ENCODE assay signal across 24 cellular contexts in the genomic region with DNA sequence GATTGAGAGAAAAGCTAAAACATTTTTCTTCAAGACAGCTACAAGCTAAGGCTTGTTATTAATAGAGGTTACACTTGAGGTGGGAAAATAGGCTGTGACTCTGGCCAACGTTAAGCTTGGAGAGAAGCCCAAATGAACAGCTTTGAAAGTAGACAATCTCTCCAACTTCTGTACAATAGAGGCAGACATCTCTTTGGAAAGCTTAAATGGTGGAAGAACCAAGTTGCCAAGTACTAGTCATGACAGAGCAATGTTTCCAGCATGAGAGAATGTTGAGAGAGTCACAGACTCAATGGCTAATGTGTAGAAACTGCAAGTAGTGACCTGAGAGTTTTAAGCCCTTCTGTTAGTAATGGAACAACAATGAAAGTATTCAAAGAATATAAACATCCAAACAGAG.
DNase-seq lines count a peak whose midpoint lies in the region; ATAC-seq and TF ChIP-seq lines count a peak whose summit lies in the region.
"Had no signal": no experiment of that assay in that cellular context is flagged by ENCODE, and none has a peak within 500 bp of the region (broad histone marks: within the 10 kb centered on the region; RNA-seq: fewer than 3 reads in every experiment).

No MANE protein-coding gene starts in this region.

- no peaks in the 10 kb centered on the region for H3K36me3 ChIP-seq in breast epithelium
- H3K36me3 ChIP-seq in Karpas-422 (ENCODE audit: insufficient read depth, low read length) = no peaks in the 10 kb centered on the region
- H3K36me3 ChIP-seq: lower lobe of right lung, pancreas had no signal

- H3K4me3 Mint-ChIP-seq in MCF 10A (ENCODE audit: unreplicated experiment) = no peak overlapping the region
- H3K4me3 Mint-ChIP-seq: CD4-positive, alpha-beta T cell; naive B cell had no signal

- no peak for TF ChIP-seq CTCF in MCF 10A (IDR thresholded peaks at IDR 0.05; ENCODE audit: unreplicated experiment)
- TF ChIP-seq CTCF in breast epithelium (IDR thresholded peaks at IDR 0.05) = no peak
- no peak for TF ChIP-seq CTCF in RWPE1 (conservative IDR thresholded peaks at IDR 0.05; ENCODE audit: low read depth)

- H3K4me1 ChIP-seq in breast epithelium (no peaks in the 10 kb centered on the region), Karpas-422 (ENCODE audit: low read length) (no peaks in the 10 kb centered on the region)
- H3K4me1 ChIP-seq: lower lobe of right lung, pancreas had no signal

- H3K9me3 ChIP-seq in breast epithelium = no peaks in the 10 kb centered on the region
- H3K9me3 ChIP-seq in Karpas-422 (ENCODE audit: low read length) = peaks cover 2% of the 10 kb centered on the region; the same call in 1 of the 2 replicates
- H3K9me3 ChIP-seq: lower lobe of right lung, pancreas had no signal

- no peaks in the 10 kb centered on the region for H3K9me2 ChIP-seq in Karpas-422 (replicated peaks; ENCODE audit: insufficient read depth, low read length)

- intact Hi-C loops in MCF 10A (cut with micrococcal nuclease) (no loop called here), breast epithelium (cut with DNase I; ENCODE audit: low total_unique reads) (no loop called here)

- BruUV-seq in MCF 10A (replicated peaks; lab: Mats Ljungman, UMichigan) = no TSS peak

- no peaks in the 10 kb centered on the region for H3K27me3 Mint-ChIP-seq in MCF 10A (ENCODE audit: insufficient read depth, unreplicated experiment)
- H3K27me3 Mint-ChIP-seq: CD4-positive, alpha-beta T cell; naive B cell had no signal

- H3K4me1 Mint-ChIP-seq in MCF 10A (ENCODE audit: insufficient read depth, unreplicated experiment) = peaks cover 30% of the 10 kb centered on the region
- H3K4me1 Mint-ChIP-seq: naive B cell had no signal

- no peaks in the 10 kb centered on the region for H3K79me2 ChIP-seq in Karpas-422 (ENCODE audit: low read length)

- H3K27ac ChIP-seq in breast epithelium = no peak overlapping the region
- H3K27ac ChIP-seq in RWPE1 = no peak overlapping the region
- no peak overlapping the region for H3K27ac ChIP-seq in Karpas-422 (ENCODE audit: low read length)
- H3K27ac ChIP-seq: KMS-11, lower lobe of right lung had no signal

- TF ChIP-seq POLR2A in breast epithelium (IDR thresholded peaks at IDR 0.05) = no peak

- H3K36me3 Mint-ChIP-seq in MCF 10A (ENCODE audit: insufficient read depth, unreplicated experiment) = no peaks in the 10 kb centered on the region
- H3K36me3 Mint-ChIP-seq: naive B cell had no signal

- H3K9ac ChIP-seq in Karpas-422 (ENCODE audit: low read length) = no peak overlapping the region
- H3K9ac ChIP-seq: KMS-11 had no signal

- H3K4me3 ChIP-seq in breast epithelium = no peak overlapping the region
- H3K4me3 ChIP-seq in Karpas-422 (ENCODE audit: low read length) = no peak overlapping the region
- H3K4me3 ChIP-seq: lower lobe of right lung, pancreas had no signal

- CTCF ChIA-PET in MCF 10A (lab: Yijun Ruan, JAX) (interaction anchor here (1.1 kb wide), 1 partner anchor 8 kb away, joined by 3 read pairs; no protein-coding TSS in a partner anchor), RWPE1 (lab: Yijun Ruan, JAX) (no interaction called here)

- H4K20me1 ChIP-seq in Karpas-422 (ENCODE audit: insufficient read depth, low read depth, low read length) = no peaks in the 10 kb centered on the region

- no peak overlapping the region for H3K4me2 ChIP-seq in Karpas-422 (ENCODE audit: low read depth, low read length, poor library complexity, severe bottlenecking)
- H3K4me2 ChIP-seq: KMS-11 had no signal

- H3K27me3 ChIP-seq in breast epithelium = no peaks in the 10 kb centered on the region
- H3K27me3 ChIP-seq in Karpas-422 (ENCODE audit: low read length) = no peaks in the 10 kb centered on the region
- H3K27me3 ChIP-seq: pancreas had no signal

- no peaks in the 10 kb centered on the region for H3K9me3 Mint-ChIP-seq in MCF 10A (ENCODE audit: unreplicated experiment)
- H3K9me3 Mint-ChIP-seq: CD4-positive, alpha-beta T cell had no signal

- no peak overlapping the region for H2AFZ ChIP-seq in Karpas-422 (ENCODE audit: low read length)

- H3K27ac Mint-ChIP-seq in MCF 10A (ENCODE audit: low read depth, unreplicated experiment) = peak overlapping the region; percentile 27
- H3K27ac Mint-ChIP-seq: CD4-positive, alpha-beta T cell; naive B cell had no signal

- ATAC-seq in GM19463 (IDR thresholded peaks at IDR 0.05; ENCODE audit: unreplicated experiment) = no peak
- ATAC-seq: lower lobe of right lung, Panc1, pancreas, SK-N-SH treated with all-trans-retinoic acid at 6 μM for 48 hours had no signal

- POLR2A ChIA-PET in MCF 10A (lab: Yijun Ruan, JAX) (interaction anchor here (0.6 to 1.2 kb wide), 4 partner anchors 96 to 648 kb away, joined by 3 to 5 read pairs (median 4); no protein-coding TSS in a partner anchor), RWPE1 (lab: Yijun Ruan, JAX; ENCODE audit: low non-redundant PET) (no interaction called here)

- DNase-seq in MCF 10A (ENCODE audit: unreplicated experiment) = no peak
- DNase-seq in breast epithelium (ENCODE audit: low spot score in 2 of 2) = no peak
- DNase-seq in RWPE1 (ENCODE audit: low spot score) = peak; percentile 15
- DNase-seq in fibroblast of gingiva (ENCODE audit: low read depth) = peak; percentile 6
- DNase-seq in renal cortical epithelial cell (ENCODE audit: low read depth) = peak; percentile 47
- DNase-seq in GM19240 (ENCODE audit: insufficient read length, low spot score) = no peak
- DNase-seq in Karpas-422 = no peak
- DNase-seq: activated CD4-positive, alpha-beta T cell treated with anti-CD3 and anti-CD28 coated beads for 4 hours; activated CD8-positive, alpha-beta memory T cell treated with anti-CD3 and anti-CD28 coated beads, Interleukin-2, amount 50 U/mL, for 4 hours; aorta; CD4-positive, alpha-beta T cell; DMS79 treated with DMSO at 0.1 percent for 48 hours; H7; lower lobe of right lung; naive B cell; NCI-H1417; NCI-H2171 treated with DMSO at 0.1 percent for 48 hours; NCI-H82; pancreas; stimulated activated CD4-positive, alpha-beta T cell treated with anti-CD3 and anti-CD28 coated beads, Interleukin-4, amount 100 ng/mL, for 1 hour had no signal

Comparison
In these comparisons a context has a peak if more than half of its experiments do, and no peak if none do; other contexts are left out.
1. DNase-seq: peak in RWPE1 (single experiment), fibroblast of gingiva (single experiment) and renal cortical epithelial cell (single experiment); none in MCF 10A (single experiment), breast epithelium (0 of 2), GM19240 (single experiment) and Karpas-422 (single experiment).